ENCODE assay signal across 8 cellular contexts in genomic region chr4:4859799-4860380, GRCh38. TPM values are rescaled to one million over a fixed set of nuclear protein-coding genes. Genes with fewer than 3 reads are reported as not detected.
DNase-seq lines count a peak whose midpoint lies in the region; ATAC-seq and TF ChIP-seq lines count a peak whose summit lies in the region.

No MANE protein-coding gene starts in this region.

- peak overlapping the region; percentile 11 for H3K4me2 ChIP-seq in IMR-90 (ENCODE audit: low read depth, low read length)

- no peaks in the 10 kb centered on the region for H3K9me3 ChIP-seq in IMR-90 (ENCODE audit: control insufficient read depth, insufficient read depth, low read length)

- POLR2A ChIA-PET in IMR-90 (lab: Charles Lee; ENCODE audit: unreplicated experiment), result no interaction called here

- H3K18ac ChIP-seq in IMR-90 (ENCODE audit: low read depth, low read length), result no peak overlapping the region

- no peak overlapping the region for H4K91ac ChIP-seq in IMR-90 (ENCODE audit: insufficient read depth, low read depth, low read length)

- TF ChIP-seq RAD21 in IMR-90 (IDR thresholded peaks at IDR 0.05; ENCODE audit: low read length), result no peak

- no peak overlapping the region for H2BK120ac ChIP-seq in IMR-90 (ENCODE audit: low read depth, low read length)

- peak overlapping the region; percentile 31 for H2AK9ac ChIP-seq in IMR-90 (replicated peaks; ENCODE audit: low read depth, low read length, poor library complexity)

- H3K4me3 ChIP-seq in IMR-90 (ENCODE audit: insufficient read depth, low read depth, low read length), result peak overlapping the region; percentile 66

- 0% methylated on average over 33 of the region's 65 CpGs; no CpG with 5 or more reads in 1 of the 2 experiments for WGBS in IMR-90 (ENCODE audit: extremely low coverage in 2 of 2, insufficient read length in 1 of 2), 2 experiments

- no peak overlapping the region for H4K8ac ChIP-seq in IMR-90 (ENCODE audit: low read depth in 2 of 2, low read length in 2 of 2)

- BruUV-seq in IMR-90 (replicated peaks; lab: Mats Ljungman, UMichigan), result no TSS peak

- H3K14ac ChIP-seq in IMR-90 (replicated peaks; ENCODE audit: low read depth, low read length), result no peak overlapping the region

- no peak overlapping the region; the same call in 1 of the 2 replicates for H3K27ac ChIP-seq in IMR-90 (ENCODE audit: insufficient read depth, low read length)

- in situ Hi-C loops in IMR-90 (cut with MboI; ENCODE audit: low sequenced_read_pairs), result no loop called here

- H2BK15ac ChIP-seq in IMR-90 (ENCODE audit: low read depth, low read length), result no peak overlapping the region

- H3K23ac ChIP-seq in IMR-90 (ENCODE audit: low read depth, low read length), result no peak overlapping the region

- H2AFZ ChIP-seq in IMR-90 (replicated peaks; ENCODE audit: low read length, poor library complexity), result peak overlapping the region; percentile 94

- H2AK5ac ChIP-seq in IMR-90 (ENCODE audit: low read depth, low read length), result no peak overlapping the region

- peaks cover 3 to 11% of the 10 kb centered on the region in 2 experiments; a peak in 1 of 4 replicates for H3K79me1 ChIP-seq in IMR-90 (ENCODE audit: low read depth in 1 of 2, low read length in 2 of 2)

- no peak for DNase-seq in CD14-positive monocyte (ENCODE audit: low spot score)
- no peak for DNase-seq in IMR-90
- no peak for DNase-seq in effector memory CD8-positive, alpha-beta T cell
- DNase-seq in natural killer cell treated with Interleukin-12 subunit alpha and Interleukin-12 subunit beta and Interleukin-15 and Interleukin-18, amount 100 ng/mL, for 72 hours (ENCODE audit: low spot score), result no peak
- DNase-seq in KG1 (lab: John Stamatoyannopoulos, UW), result no peak
- no peak for DNase-seq in OCI-M2 (lab: John Stamatoyannopoulos, UW; ENCODE audit: unreplicated experiment)

- H3K9ac ChIP-seq in IMR-90 (ENCODE audit: low read depth, low read length), result 0 out of 2 replicates have a peak overlapping the region, but pooled peaks have one; percentile 1

- dilution Hi-C loops in IMR-90 (cut with HindIII; ENCODE audit: low sequenced_read_pairs, unreplicated experiment), result no loop called here

- peaks cover 37% of the 10 kb centered on the region for H3K4me1 Mint-ChIP-seq in CD14-positive monocyte
- peaks cover 27 to 28% of the 10 kb centered on the region in 2 donors for H3K4me1 Mint-ChIP-seq in effector memory CD8-positive, alpha-beta T cell (ENCODE audit: low read depth in 2 of 2)
- H3K4me1 Mint-ChIP-seq in natural killer cell treated with Interleukin-12 subunit alpha and Interleukin-12 subunit beta and Interleukin-15 and Interleukin-18, amount 100 ng/mL, for 72 hours (ENCODE audit: low read depth in 2 of 2), result peaks cover 35 to 46% of the 10 kb centered on the region in 2 donors

- no peak overlapping the region for H2BK20ac ChIP-seq in IMR-90 (ENCODE audit: low read depth, low read length)

- H3K9me3 Mint-ChIP-seq in CD14-positive monocyte, result peaks cover 10 to 58% (median 38%) of the 10 kb centered on the region in 7 donors
- H3K9me3 Mint-ChIP-seq in effector memory CD8-positive, alpha-beta T cell, result no peaks in the 10 kb centered on the region
- H3K9me3 Mint-ChIP-seq in natural killer cell treated with Interleukin-12 subunit alpha and Interleukin-12 subunit beta and Interleukin-15 and Interleukin-18, amount 100 ng/mL, for 72 hours, result no peaks in the 10 kb centered on the region

- TF ChIP-seq CTCF in CD14-positive monocyte (IDR thresholded peaks at IDR 0.05) (no peak), IMR-90 (conservative IDR thresholded peaks at IDR 0.05; ENCODE audit: low read depth, low read length) (no peak)

- no peaks in the 10 kb centered on the region for H3K9me1 ChIP-seq in IMR-90 (ENCODE audit: insufficient read depth, low read length)

- no peaks in the 10 kb centered on the region for H4K20me1 ChIP-seq in IMR-90 (ENCODE audit: insufficient read depth, low read length)

- peaks cover 83 to 87% (median 84%) of the 10 kb centered on the region in 3 donors for H3K27me3 Mint-ChIP-seq in CD14-positive monocyte (ENCODE audit: low read depth in 3 of 3)
- peaks cover 81 to 83% of the 10 kb centered on the region in 2 donors for H3K27me3 Mint-ChIP-seq in effector memory CD8-positive, alpha-beta T cell
- peaks cover 49 to 88% of the 10 kb centered on the region in 2 donors for H3K27me3 Mint-ChIP-seq in natural killer cell treated with Interleukin-12 subunit alpha and Interleukin-12 subunit beta and Interleukin-15 and Interleukin-18, amount 100 ng/mL, for 72 hours

- no peak overlapping the region for H3K4ac ChIP-seq in IMR-90 (ENCODE audit: low read depth, low read length)

- peaks cover 9 to 23% of the 10 kb centered on the region in 2 donors for H3K36me3 Mint-ChIP-seq in CD14-positive monocyte
- H3K36me3 Mint-ChIP-seq in effector memory CD8-positive, alpha-beta T cell (ENCODE audit: insufficient read depth), result peaks cover 7% of the 10 kb centered on the region
- H3K36me3 Mint-ChIP-seq in natural killer cell treated with Interleukin-12 subunit alpha and Interleukin-12 subunit beta and Interleukin-15 and Interleukin-18, amount 100 ng/mL, for 72 hours, result no peaks in the 10 kb centered on the region

- intact Hi-C loops in CD14-positive monocyte (cut with micrococcal nuclease), result no loop called here
- intact Hi-C loops in IMR-90 (cut with micrococcal nuclease), result loop anchor here (2.0 to 5.0 kb wide), 3 partner anchors 183 to 371 kb away; partner anchors contain the start of gene STX18

- no peak overlapping the region for H4K5ac ChIP-seq in IMR-90 (ENCODE audit: low read depth, low read length)

- TF ChIP-seq POLR2A in IMR-90 (IDR thresholded peaks at IDR 0.05; ENCODE audit: low read depth, low read length), result no peak

- ATAC-seq in GM21447 (IDR thresholded peaks at IDR 0.05; ENCODE audit: unreplicated experiment) (peak; percentile 27), IMR-90 (ENCODE audit: low read depth) (peak; percentile 56), HG02678 (IDR thresholded peaks at IDR 0.05; ENCODE audit: unreplicated experiment) (no peak)
- no peak for ATAC-seq in effector memory CD8-positive, alpha-beta T cell (replicated peaks)
- ATAC-seq in natural killer cell treated with Interleukin-12 subunit alpha and Interleukin-12 subunit beta and Interleukin-15 and Interleukin-18, amount 100 ng/mL, for 72 hours, result peak; percentile 43 to 48

- H2BK5ac ChIP-seq in IMR-90 (ENCODE audit: low read depth, low read length, poor library complexity, severe bottlenecking), result no peak overlapping the region

- no peak overlapping the region for H3K56ac ChIP-seq in IMR-90 (ENCODE audit: extremely low read depth, insufficient read depth, low read length)

- H3K4me3 Mint-ChIP-seq in CD14-positive monocyte, result peak overlapping the region; percentile 20 to 95
- peak overlapping the region; percentile 72 to 79 for H3K4me3 Mint-ChIP-seq in effector memory CD8-positive, alpha-beta T cell
- H3K4me3 Mint-ChIP-seq in natural killer cell treated with Interleukin-12 subunit alpha and Interleukin-12 subunit beta and Interleukin-15 and Interleukin-18, amount 100 ng/mL, for 72 hours, result no peak overlapping the region

- H3K27me3 ChIP-seq in IMR-90 (ENCODE audit: control insufficient read depth, insufficient read depth, low read length), result peaks cover 39% of the 10 kb centered on the region

- no peaks in the 10 kb centered on the region; the same call in 1 of the 2 replicates for H3K4me1 ChIP-seq in IMR-90 (ENCODE audit: control insufficient read depth, insufficient read depth, low read length)

- no peaks in the 10 kb centered on the region for H3K36me3 ChIP-seq in IMR-90 (ENCODE audit: control insufficient read depth, insufficient read depth, low read length)

- no peak overlapping the region for H3K27ac Mint-ChIP-seq in CD14-positive monocyte
- H3K27ac Mint-ChIP-seq in effector memory CD8-positive, alpha-beta T cell, result no peak overlapping the region
- H3K27ac Mint-ChIP-seq in natural killer cell treated with Interleukin-12 subunit alpha and Interleukin-12 subunit beta and Interleukin-15 and Interleukin-18, amount 100 ng/mL, for 72 hours, result no peak overlapping the region

- CTCF ChIA-PET in IMR-90 (lab: Yijun Ruan, JAX), result no interaction called here

TF ChIP-seq in IMR-90, 13 proteins besides CTCF, POLR2A, EP300 and RAD21 (continues in another document):
- TF ChIP-seq SMC3 (IDR thresholded peaks at IDR 0.05; ENCODE audit: low read depth, low read length) (no peak), FOS (IDR thresholded peaks at IDR 0.05; ENCODE audit: low read depth, low read length) (no peak), CEBPB (IDR thresholded peaks at IDR 0.05; ENCODE audit: low read depth, low read length) (no peak), BHLHE40 (IDR thresholded peaks at IDR 0.05; ENCODE audit: low read depth, low read length) (no peak), RCOR1 (IDR thresholded peaks at IDR 0.05; ENCODE audit: insufficient replicate concordance, low read length) (no peak), CHD1 (IDR thresholded peaks at IDR 0.05; ENCODE audit: low read depth, low read length) (no peak), NFE2L2 (IDR thresholded peaks at IDR 0.05; ENCODE audit: low read depth, low read length) (no peak), MXI1 (IDR thresholded peaks at IDR 0.05; ENCODE audit: borderline replicate concordance, low read depth, low read length) (no peak), MAZ (IDR thresholded peaks at IDR 0.05; ENCODE audit: borderline replicate concordance, low read depth, low read length) (no peak; the same call in 1 of the 2 replicates), RFX5 (IDR thresholded peaks at IDR 0.05; ENCODE audit: low read depth, low read length) (no peak), MAFK (IDR thresholded peaks at IDR 0.05; ENCODE audit: low read depth, low read length) (no peak), USF2 (IDR thresholded peaks at IDR 0.05; ENCODE audit: low read depth, low read length) (no peak)

RNA-seq across cellular contexts. Expression of gene MSX1, which starts 0.4 kb away (rescaled TPM):
- polyA plus RNA-seq in CD14-positive monocyte (not detected), IMR-90 (2012; rRNA removed) (3.9 and 6.0 TPM in 2 replicates)
- 1.1 TPM in 2 replicates for total RNA-seq in IMR-90 (2012; rRNA removed)
- 4.7 and 6.7 TPM in 2 replicates for polyA plus RNA-seq in IMR-90 (2012; cell fraction: cytosol; rRNA removed)
- 2.9 and 5.9 TPM in 2 replicates for polyA plus RNA-seq in IMR-90 (2012; cell fraction: nucleus; rRNA removed; ENCODE audit: low replicate concordance)
- under 1 TPM in 1 of 2 donors, not detected in 1; 0.24 TPM for total RNA-seq in natural killer cell treated with Interleukin-12 subunit alpha and Interleukin-12 subunit beta and Interleukin-15 and Interleukin-18, amount 100 ng/mL, for 72 hours

Comparison
In these comparisons a context has a peak if more than half of its experiments do, and no peak if none do; other contexts are left out.
1. ATAC-seq: peak in GM21447 (single experiment), IMR-90 (single experiment) and natural killer cell treated with Interleukin-12 subunit alpha and Interleukin-12 subunit beta and Interleukin-15 and Interleukin-18, amount 100 ng/mL, for 72 hours (2 of 2); none in effector memory CD8-positive, alpha-beta T cell (single experiment) and HG02678 (single experiment).